9 cellular contexts compared by ENCODE assay signal in the genomic region with DNA sequence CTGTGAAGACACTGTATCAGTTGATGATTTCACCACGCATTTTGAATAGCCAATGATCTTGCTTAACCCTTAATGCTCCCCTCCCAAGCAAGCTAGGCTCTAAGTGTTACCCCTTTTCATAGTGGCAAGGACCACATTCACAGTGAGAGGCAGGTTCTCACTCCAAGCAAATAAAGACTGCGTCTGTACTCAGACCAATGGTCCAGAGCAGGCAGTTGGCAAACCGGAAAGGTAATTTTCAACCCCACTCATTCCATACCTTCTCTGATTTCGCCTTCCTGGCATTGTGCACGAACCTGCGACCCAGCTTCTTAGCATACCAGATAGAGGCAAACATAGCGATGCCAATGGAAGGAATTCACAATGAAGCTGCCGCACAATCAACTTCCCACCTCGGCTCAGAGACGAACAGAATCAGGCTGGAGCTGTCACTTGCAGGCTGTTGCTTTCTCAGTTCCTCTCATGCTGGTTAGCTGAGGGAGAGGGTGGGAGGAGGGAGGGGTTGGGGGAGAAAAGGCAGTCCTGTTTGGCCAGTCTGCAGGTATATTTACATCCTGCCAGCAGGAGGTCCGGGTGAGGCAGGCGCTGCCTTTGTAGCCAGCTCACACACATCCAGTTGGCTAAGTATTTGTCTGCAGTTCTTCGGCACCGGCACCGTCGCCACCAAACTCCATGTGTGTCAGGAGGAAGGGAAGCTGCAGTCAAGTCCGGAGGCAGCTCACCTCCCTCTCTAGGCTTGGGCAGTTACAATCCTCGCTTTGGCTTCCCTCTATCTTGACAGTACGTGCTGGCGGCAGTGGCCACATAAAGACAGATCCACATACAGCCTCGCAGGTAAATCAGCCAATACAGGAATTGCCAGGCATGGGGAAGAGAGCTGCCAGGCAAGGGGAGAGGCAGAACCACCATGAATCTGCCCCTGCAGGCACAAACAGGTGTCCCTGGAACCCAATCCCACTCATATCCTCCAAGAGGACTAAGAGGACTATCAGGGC.
DNase-seq lines count a peak whose midpoint lies in the region; ATAC-seq and TF ChIP-seq lines count a peak whose summit lies in the region.
"Had no signal": no experiment of that assay in that cellular context is flagged by ENCODE, and none has a peak within 500 bp of the region (broad histone marks: within the 10 kb centered on the region; RNA-seq: fewer than 3 reads in every experiment).

No MANE protein-coding gene starts in this region.

- H3K4me1 ChIP-seq in DOHH2 (ENCODE audit: control insufficient read depth, low read length): no peaks in the 10 kb centered on the region; the same call in 1 of the 2 replicates
- no peaks in the 10 kb centered on the region for H3K4me1 ChIP-seq in tibial nerve

- peak; percentile 87 for ATAC-seq in GM21381 (IDR thresholded peaks at IDR 0.05; ENCODE audit: unreplicated experiment)
- peak; percentile 83 for ATAC-seq in HG03565 (IDR thresholded peaks at IDR 0.05; ENCODE audit: unreplicated experiment)
- ATAC-seq in memory B cell (ENCODE audit: low read depth): peak; percentile 91

- H3K9me2 ChIP-seq in DOHH2 (replicated peaks; ENCODE audit: control insufficient read depth, low read length): no peaks in the 10 kb centered on the region

- TF ChIP-seq CTCF in DOHH2 (IDR thresholded peaks at IDR 0.05; ENCODE audit: low read depth, low read length, poor library complexity, severe bottlenecking): no peak
- no peak for TF ChIP-seq CTCF in tibial nerve (IDR thresholded peaks at IDR 0.05)

- H3K4me2 ChIP-seq in DOHH2 (ENCODE audit: low read length): peak overlapping the region; percentile 7

- H3K4me3 ChIP-seq in DOHH2 (ENCODE audit: low read length): no peak overlapping the region
- H3K4me3 ChIP-seq in tibial nerve: no peak overlapping the region

- H3K4me1 Mint-ChIP-seq in memory B cell: peaks cover 10% of the 10 kb centered on the region
- no peaks in the 10 kb centered on the region for H3K4me1 Mint-ChIP-seq in activated CD4-positive, alpha-beta memory T cell treated with anti-CD3 and anti-CD28 coated beads, Interleukin-2, amount 10 ng/mL, durations not matched to agents 7 days and 5 days

- no peaks in the 10 kb centered on the region for H3K9me3 ChIP-seq in DOHH2 (ENCODE audit: control insufficient read depth, insufficient read depth, low read length)
- H3K9me3 ChIP-seq in tibial nerve: peaks cover 0 to 9% (median 3%) of the 10 kb centered on the region in 4 donors

- no peaks in the 10 kb centered on the region for H4K20me1 ChIP-seq in DOHH2 (ENCODE audit: control insufficient read depth, insufficient read depth, low read depth, low read length)

- DNase-seq in astrocyte of the hippocampus (ENCODE audit: low read depth, low spot score) (peak; percentile 39), memory B cell (ENCODE audit: low spot score in 2 of 2) (peak in 1 of 2 donors; percentile 2), tibial nerve (ENCODE audit: low spot score in 2 of 2) (no peak)
- DNase-seq in activated CD4-positive, alpha-beta memory T cell treated with anti-CD3 and anti-CD28 coated beads, Interleukin-2, amount 10 ng/mL, durations not matched to agents 7 days and 5 days: no peak
- no peak for DNase-seq in stimulated activated CD4-positive, alpha-beta T cell treated with anti-CD3 and anti-CD28 coated beads, Interleukin-12 subunit alpha, Interleukin-12 subunit beta, amount 100 ng/mL, for 4 hours

- TF ChIP-seq EP300 in tibial nerve (IDR thresholded peaks at IDR 0.05): no peak

- H3K4me3 Mint-ChIP-seq in memory B cell: peak overlapping the region; percentile 34
- no peak overlapping the region for H3K4me3 Mint-ChIP-seq in activated CD4-positive, alpha-beta memory T cell treated with anti-CD3 and anti-CD28 coated beads, Interleukin-2, amount 10 ng/mL, durations not matched to agents 7 days and 5 days
- H3K4me3 Mint-ChIP-seq: activated naive CD8-positive, alpha-beta T cell had no signal

- H3K36me3 Mint-ChIP-seq in memory B cell: no peaks in the 10 kb centered on the region
- H3K36me3 Mint-ChIP-seq in activated CD4-positive, alpha-beta memory T cell treated with anti-CD3 and anti-CD28 coated beads, Interleukin-2, amount 10 ng/mL, durations not matched to agents 7 days and 5 days (ENCODE audit: low read depth): no peaks in the 10 kb centered on the region
- H3K36me3 Mint-ChIP-seq: activated naive CD8-positive, alpha-beta T cell had no signal

- no peak overlapping the region for H3K27ac Mint-ChIP-seq in memory B cell
- no peak overlapping the region for H3K27ac Mint-ChIP-seq in activated CD4-positive, alpha-beta memory T cell treated with anti-CD3 and anti-CD28 coated beads, Interleukin-2, amount 10 ng/mL, durations not matched to agents 7 days and 5 days
- H3K27ac Mint-ChIP-seq: activated naive CD8-positive, alpha-beta T cell had no signal

- 6 to 7% methylated on average over 21 of the region's 21 CpGs for WGBS in tibial nerve, 2 donors

- POLR2A ChIA-PET in activated CD4-positive, alpha-beta memory T cell treated with anti-CD3 and anti-CD28 coated beads, Interleukin-2, amount 10 ng/mL, durations not matched to agents 7 days and 5 days (lab: Charles Lee): no interaction called here

- no peaks in the 10 kb centered on the region for H3F3A ChIP-seq in DOHH2 (ENCODE audit: control insufficient read depth, insufficient read depth)

- TF ChIP-seq POLR2A in tibial nerve (IDR thresholded peaks at IDR 0.05): no peak

- no peaks in the 10 kb centered on the region for H3K9me3 Mint-ChIP-seq in memory B cell
- H3K9me3 Mint-ChIP-seq in activated CD4-positive, alpha-beta memory T cell treated with anti-CD3 and anti-CD28 coated beads, Interleukin-2, amount 10 ng/mL, durations not matched to agents 7 days and 5 days: no peaks in the 10 kb centered on the region

- H3K79me2 ChIP-seq in DOHH2 (ENCODE audit: control insufficient read depth, low read length): no peaks in the 10 kb centered on the region

- CTCF ChIA-PET in activated CD4-positive, alpha-beta memory T cell treated with anti-CD3 and anti-CD28 coated beads, Interleukin-2, amount 10 ng/mL, durations not matched to agents 7 days and 5 days (lab: Charles Lee): no interaction called here

- H3K27ac ChIP-seq in DOHH2 (ENCODE audit: low read depth, low read length) (no peak overlapping the region), tibial nerve (no peak overlapping the region)

- peaks cover 7% of the 10 kb centered on the region for H3K27me3 Mint-ChIP-seq in memory B cell
- no peaks in the 10 kb centered on the region for H3K27me3 Mint-ChIP-seq in activated CD4-positive, alpha-beta memory T cell treated with anti-CD3 and anti-CD28 coated beads, Interleukin-2, amount 10 ng/mL, durations not matched to agents 7 days and 5 days
- H3K27me3 Mint-ChIP-seq: activated naive CD8-positive, alpha-beta T cell had no signal

- H3K27me3 ChIP-seq in DOHH2 (ENCODE audit: control insufficient read depth, low read length) (peaks cover 12% of the 10 kb centered on the region), tibial nerve (no peaks in the 10 kb centered on the region)

- H3K36me3 ChIP-seq in DOHH2 (ENCODE audit: control insufficient read depth, low read length): no peaks in the 10 kb centered on the region
- no peaks in the 10 kb centered on the region for H3K36me3 ChIP-seq in tibial nerve
